ENCODE assay signal across 1 cellular context in genomic region chr3:86702381-86702958, GRCh38.
TF ChIP-seq lines count a peak whose summit lies in the region.

No MANE protein-coding gene starts in this region.

TF ChIP-seq in A549, 52 proteins besides CTCF, POLR2A, EP300 and RAD21 (continued from another document):
- no peak for TF ChIP-seq REST (IDR thresholded peaks at IDR 0.05)
- TF ChIP-seq RNF2 (IDR thresholded peaks at IDR 0.05; ENCODE audit: borderline replicate concordance, low read depth): no peak
